In the genomic region with DNA sequence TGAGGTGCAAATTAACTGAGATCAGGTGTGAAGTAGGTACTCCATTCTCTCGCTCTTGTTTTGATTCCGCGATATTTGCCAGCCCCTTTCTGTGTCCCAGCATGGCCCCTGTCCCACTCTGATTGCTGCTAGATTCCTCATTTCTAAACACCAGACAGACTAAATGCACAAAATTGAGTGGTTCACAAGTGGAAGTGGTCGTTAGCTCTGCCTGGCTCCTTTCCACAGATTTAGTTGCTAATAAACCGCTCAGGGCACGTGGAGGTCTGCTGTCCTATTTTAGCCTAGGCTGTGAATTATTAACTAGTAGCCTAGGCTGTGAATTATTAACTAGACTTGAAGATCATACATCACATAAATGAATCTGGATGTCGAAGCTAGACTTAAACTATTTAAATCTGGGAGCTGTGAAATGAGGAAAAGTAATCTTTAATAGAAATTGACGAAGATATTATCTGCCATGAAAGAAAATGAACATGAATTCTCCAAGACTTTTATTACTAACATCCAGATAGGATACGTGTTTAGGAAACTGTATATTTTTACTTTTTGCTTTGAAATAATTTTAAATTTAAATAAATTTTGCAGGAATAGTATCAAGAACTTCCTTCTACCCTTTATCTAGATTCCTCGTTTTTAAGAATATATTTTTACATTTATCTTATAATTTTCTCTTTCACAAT, we compare ENCODE assay signal across 1 cellular context.
TF ChIP-seq lines count a peak whose summit lies in the region.

No MANE protein-coding gene starts in this region.

TF ChIP-seq in HepG2, 621 proteins besides CTCF, POLR2A, EP300 and RAD21 (continued from another document and continues in another):
- TF ChIP-seq, protein P1, sequence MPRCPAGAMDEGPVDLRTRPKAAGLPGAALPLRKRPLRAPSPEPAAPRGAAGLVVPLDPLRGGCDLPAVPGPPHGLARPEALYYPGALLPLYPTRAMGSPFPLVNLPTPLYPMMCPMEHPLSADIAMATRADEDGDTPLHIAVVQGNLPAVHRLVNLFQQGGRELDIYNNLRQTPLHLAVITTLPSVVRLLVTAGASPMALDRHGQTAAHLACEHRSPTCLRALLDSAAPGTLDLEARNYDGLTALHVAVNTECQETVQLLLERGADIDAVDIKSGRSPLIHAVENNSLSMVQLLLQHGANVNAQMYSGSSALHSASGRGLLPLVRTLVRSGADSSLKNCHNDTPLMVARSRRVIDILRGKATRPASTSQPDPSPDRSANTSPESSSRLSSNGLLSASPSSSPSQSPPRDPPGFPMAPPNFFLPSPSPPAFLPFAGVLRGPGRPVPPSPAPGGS (CRISPR knock-in tag; IDR thresholded peaks at IDR 0.05), result no peak
- TF ChIP-seq ZNF256 (CRISPR knock-in tag; conservative IDR thresholded peaks at IDR 0.05) (no peak), NR3C1 (CRISPR knock-in tag; IDR thresholded peaks at IDR 0.05) (no peak), MED13 (CRISPR knock-in tag; IDR thresholded peaks at IDR 0.05) (no peak), AKAP8 (CRISPR knock-in tag; IDR thresholded peaks at IDR 0.05) (no peak), MLLT10 (CRISPR knock-in tag; IDR thresholded peaks at IDR 0.05) (no peak), XBP1 (CRISPR knock-in tag; IDR thresholded peaks at IDR 0.05) (no peak), RFXAP (CRISPR knock-in tag; IDR thresholded peaks at IDR 0.05; ENCODE audit: borderline replicate concordance) (no peak), AGO2 (optimal IDR thresholded peaks at IDR 0.05; ENCODE audit: low read depth, low read length) (no peak), KDM3A (CRISPR knock-in tag; IDR thresholded peaks at IDR 0.05; ENCODE audit: low read depth) (no peak), CHCHD3 (CRISPR knock-in tag; IDR thresholded peaks at IDR 0.05) (no peak), HDAC6 (IDR thresholded peaks at IDR 0.05; ENCODE audit: low read depth, low read length) (no peak), ZNF343 (CRISPR knock-in tag; IDR thresholded peaks at IDR 0.05) (no peak), ZNF12 (CRISPR knock-in tag; IDR thresholded peaks at IDR 0.05) (no peak), ATM (IDR thresholded peaks at IDR 0.05; ENCODE audit: borderline replicate concordance) (no peak), RBM39 (IDR thresholded peaks at IDR 0.05; ENCODE audit: low read depth, low read length, poor library complexity, severe bottlenecking) (no peak), ZSCAN25 (CRISPR knock-in tag; IDR thresholded peaks at IDR 0.05) (no peak), MTA3 (CRISPR knock-in tag; IDR thresholded peaks at IDR 0.05) (no peak), JUNB (CRISPR knock-in tag; IDR thresholded peaks at IDR 0.05; ENCODE audit: borderline replicate concordance) (no peak), PHF8 (CRISPR knock-in tag; IDR thresholded peaks at IDR 0.05) (0 out of 2 replicates have a peak, but pooled peaks have one; percentile 25), RFX1 (IDR thresholded peaks at IDR 0.05) (no peak), SALL1 (CRISPR knock-in tag; IDR thresholded peaks at IDR 0.05) (peak; percentile 80), FOXC1 (CRISPR knock-in tag; IDR thresholded peaks at IDR 0.05; ENCODE audit: borderline replicate concordance) (no peak), ZKSCAN5 (CRISPR knock-in tag; IDR thresholded peaks at IDR 0.05) (no peak), MAF1 (CRISPR knock-in tag; IDR thresholded peaks at IDR 0.05; ENCODE audit: borderline replicate concordance) (no peak), HMG20B (CRISPR knock-in tag; conservative IDR thresholded peaks at IDR 0.05) (no peak), TP53 (CRISPR knock-in tag; conservative IDR thresholded peaks at IDR 0.05) (no peak), MEIS2 (CRISPR knock-in tag; IDR thresholded peaks at IDR 0.05) (no peak), ZNF354B (CRISPR knock-in tag; IDR thresholded peaks at IDR 0.05) (no peak), KLF16 (CRISPR knock-in tag; IDR thresholded peaks at IDR 0.05) (peak in 1 of 2 experiments; percentile 66; a peak in 2 of 4 replicates), ZNF672 (CRISPR knock-in tag; IDR thresholded peaks at IDR 0.05) (no peak), SPEN (CRISPR knock-in tag; IDR thresholded peaks at IDR 0.05; ENCODE audit: low read depth) (no peak), SOX5 (CRISPR knock-in tag; IDR thresholded peaks at IDR 0.05; ENCODE audit: borderline replicate concordance) (peak; percentile 70; the same call in 1 of the 2 replicates), ZNF101 (CRISPR knock-in tag; IDR thresholded peaks at IDR 0.05; ENCODE audit: borderline replicate concordance, low read depth) (no peak)
- TF ChIP-seq, protein P2, sequence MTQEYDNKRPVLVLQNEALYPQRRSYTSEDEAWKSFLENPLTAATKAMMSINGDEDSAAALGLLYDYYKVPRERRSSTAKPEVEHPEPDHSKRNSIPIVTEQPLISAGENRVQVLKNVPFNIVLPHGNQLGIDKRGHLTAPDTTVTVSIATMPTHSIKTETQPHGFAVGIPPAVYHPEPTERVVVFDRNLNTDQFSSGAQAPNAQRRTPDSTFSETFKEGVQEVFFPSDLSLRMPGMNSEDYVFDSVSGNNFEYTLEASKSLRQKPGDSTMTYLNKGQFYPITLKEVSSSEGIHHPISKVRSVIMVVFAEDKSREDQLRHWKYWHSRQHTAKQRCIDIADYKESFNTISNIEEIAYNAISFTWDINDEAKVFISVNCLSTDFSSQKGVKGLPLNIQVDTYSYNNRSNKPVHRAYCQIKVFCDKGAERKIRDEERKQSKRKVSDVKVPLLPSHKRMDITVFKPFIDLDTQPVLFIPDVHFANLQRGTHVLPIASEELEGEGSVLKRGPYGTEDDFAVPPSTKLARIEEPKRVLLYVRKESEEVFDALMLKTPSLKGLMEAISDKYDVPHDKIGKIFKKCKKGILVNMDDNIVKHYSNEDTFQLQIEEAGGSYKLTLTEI (CRISPR knock-in tag; conservative IDR thresholded peaks at IDR 0.05), result no peak
- TF ChIP-seq, protein P3, sequence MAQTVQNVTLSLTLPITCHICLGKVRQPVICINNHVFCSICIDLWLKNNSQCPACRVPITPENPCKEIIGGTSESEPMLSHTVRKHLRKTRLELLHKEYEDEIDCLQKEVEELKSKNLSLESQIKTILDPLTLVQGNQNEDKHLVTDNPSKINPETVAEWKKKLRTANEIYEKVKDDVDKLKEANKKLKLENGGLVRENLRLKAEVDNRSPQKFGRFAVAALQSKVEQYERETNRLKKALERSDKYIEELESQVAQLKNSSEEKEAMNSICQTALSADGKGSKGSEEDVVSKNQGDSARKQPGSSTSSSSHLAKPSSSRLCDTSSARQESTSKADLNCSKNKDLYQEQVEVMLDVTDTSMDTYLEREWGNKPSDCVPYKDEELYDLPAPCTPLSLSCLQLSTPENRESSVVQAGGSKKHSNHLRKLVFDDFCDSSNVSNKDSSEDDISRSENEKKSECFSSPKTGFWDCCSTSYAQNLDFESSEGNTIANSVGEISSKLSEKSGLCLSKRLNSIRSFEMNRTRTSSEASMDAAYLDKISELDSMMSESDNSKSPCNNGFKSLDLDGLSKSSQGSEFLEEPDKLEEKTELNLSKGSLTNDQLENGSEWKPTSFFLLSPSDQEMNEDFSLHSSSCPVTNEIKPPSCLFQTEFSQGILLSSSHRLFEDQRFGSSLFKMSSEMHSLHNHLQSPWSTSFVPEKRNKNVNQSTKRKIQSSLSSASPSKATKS (CRISPR knock-in tag; IDR thresholded peaks at IDR 0.05), result no peak
- TF ChIP-seq, protein P4, sequence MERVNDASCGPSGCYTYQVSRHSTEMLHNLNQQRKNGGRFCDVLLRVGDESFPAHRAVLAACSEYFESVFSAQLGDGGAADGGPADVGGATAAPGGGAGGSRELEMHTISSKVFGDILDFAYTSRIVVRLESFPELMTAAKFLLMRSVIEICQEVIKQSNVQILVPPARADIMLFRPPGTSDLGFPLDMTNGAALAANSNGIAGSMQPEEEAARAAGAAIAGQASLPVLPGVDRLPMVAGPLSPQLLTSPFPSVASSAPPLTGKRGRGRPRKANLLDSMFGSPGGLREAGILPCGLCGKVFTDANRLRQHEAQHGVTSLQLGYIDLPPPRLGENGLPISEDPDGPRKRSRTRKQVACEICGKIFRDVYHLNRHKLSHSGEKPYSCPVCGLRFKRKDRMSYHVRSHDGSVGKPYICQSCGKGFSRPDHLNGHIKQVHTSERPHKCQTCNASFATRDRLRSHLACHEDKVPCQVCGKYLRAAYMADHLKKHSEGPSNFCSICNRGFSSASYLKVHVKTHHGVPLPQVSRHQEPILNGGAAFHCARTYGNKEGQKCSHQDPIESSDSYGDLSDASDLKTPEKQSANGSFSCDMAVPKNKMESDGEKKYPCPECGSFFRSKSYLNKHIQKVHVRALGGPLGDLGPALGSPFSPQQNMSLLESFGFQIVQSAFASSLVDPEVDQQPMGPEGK (CRISPR knock-in tag; IDR thresholded peaks at IDR 0.05), result no peak
- TF ChIP-seq, protein P5, sequence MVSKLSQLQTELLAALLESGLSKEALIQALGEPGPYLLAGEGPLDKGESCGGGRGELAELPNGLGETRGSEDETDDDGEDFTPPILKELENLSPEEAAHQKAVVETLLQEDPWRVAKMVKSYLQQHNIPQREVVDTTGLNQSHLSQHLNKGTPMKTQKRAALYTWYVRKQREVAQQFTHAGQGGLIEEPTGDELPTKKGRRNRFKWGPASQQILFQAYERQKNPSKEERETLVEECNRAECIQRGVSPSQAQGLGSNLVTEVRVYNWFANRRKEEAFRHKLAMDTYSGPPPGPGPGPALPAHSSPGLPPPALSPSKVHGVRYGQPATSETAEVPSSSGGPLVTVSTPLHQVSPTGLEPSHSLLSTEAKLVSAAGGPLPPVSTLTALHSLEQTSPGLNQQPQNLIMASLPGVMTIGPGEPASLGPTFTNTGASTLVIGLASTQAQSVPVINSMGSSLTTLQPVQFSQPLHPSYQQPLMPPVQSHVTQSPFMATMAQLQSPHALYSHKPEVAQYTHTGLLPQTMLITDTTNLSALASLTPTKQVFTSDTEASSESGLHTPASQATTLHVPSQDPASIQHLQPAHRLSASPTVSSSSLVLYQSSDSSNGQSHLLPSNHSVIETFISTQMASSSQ (IDR thresholded peaks at IDR 0.05; ENCODE audit: low read depth), result peak; percentile 99
- TF ChIP-seq, protein P5 (CRISPR knock-in tag; IDR thresholded peaks at IDR 0.05; ENCODE audit: borderline replicate concordance), result peak; percentile 98
- TF ChIP-seq, protein P6, sequence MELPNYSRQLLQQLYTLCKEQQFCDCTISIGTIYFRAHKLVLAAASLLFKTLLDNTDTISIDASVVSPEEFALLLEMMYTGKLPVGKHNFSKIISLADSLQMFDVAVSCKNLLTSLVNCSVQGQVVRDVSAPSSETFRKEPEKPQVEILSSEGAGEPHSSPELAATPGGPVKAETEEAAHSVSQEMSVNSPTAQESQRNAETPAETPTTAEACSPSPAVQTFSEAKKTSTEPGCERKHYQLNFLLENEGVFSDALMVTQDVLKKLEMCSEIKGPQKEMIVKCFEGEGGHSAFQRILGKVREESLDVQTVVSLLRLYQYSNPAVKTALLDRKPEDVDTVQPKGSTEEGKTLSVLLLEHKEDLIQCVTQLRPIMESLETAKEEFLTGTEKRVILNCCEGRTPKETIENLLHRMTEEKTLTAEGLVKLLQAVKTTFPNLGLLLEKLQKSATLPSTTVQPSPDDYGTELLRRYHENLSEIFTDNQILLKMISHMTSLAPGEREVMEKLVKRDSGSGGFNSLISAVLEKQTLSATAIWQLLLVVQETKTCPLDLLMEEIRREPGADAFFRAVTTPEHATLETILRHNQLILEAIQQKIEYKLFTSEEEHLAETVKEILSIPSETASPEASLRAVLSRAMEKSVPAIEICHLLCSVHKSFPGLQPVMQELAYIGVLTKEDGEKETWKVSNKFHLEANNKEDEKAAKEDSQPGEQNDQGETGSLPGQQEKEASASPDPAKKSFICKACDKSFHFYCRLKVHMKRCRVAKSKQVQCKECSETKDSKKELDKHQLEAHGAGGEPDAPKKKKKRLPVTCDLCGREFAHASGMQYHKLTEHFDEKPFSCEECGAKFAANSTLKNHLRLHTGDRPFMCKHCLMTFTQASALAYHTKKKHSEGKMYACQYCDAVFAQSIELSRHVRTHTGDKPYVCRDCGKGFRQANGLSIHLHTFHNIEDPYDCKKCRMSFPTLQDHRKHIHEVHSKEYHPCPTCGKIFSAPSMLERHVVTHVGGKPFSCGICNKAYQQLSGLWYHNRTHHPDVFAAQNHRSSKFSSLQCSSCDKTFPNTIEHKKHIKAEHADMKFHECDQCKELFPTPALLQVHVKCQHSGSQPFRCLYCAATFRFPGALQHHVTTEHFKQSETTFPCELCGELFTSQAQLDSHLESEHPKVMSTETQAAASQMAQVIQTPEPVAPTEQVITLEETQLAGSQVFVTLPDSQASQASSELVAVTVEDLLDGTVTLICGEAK (IDR thresholded peaks at IDR 0.05), result no peak
- TF ChIP-seq, protein P6 (CRISPR knock-in tag; IDR thresholded peaks at IDR 0.05), result no peak
